1 cellular context compared by ENCODE assay signal in the genomic region with DNA sequence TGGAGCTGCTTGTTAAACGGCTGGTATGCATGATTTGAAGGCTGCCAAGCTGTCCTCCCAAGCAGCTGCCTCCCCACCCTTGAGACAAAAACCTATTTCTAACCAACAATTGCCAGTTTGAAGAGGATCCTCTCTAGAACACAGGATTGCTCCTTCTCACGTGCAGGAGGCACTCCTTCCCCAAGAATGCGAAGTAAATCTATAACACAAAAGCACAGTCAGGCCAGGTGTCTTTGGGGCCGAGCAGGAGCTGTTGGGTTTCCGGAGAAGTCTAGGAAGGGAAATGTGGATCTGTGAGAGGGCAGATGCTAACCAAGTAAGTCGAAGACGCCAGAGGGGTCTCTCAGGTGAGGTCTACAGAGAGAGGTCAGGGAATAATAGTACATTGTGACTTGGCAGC.
TF ChIP-seq lines count a peak whose summit lies in the region.

No MANE protein-coding gene starts in this region.

TF ChIP-seq in H1, 55 proteins besides CTCF, POLR2A, EP300 and RAD21:
- TF ChIP-seq, protein P1, sequence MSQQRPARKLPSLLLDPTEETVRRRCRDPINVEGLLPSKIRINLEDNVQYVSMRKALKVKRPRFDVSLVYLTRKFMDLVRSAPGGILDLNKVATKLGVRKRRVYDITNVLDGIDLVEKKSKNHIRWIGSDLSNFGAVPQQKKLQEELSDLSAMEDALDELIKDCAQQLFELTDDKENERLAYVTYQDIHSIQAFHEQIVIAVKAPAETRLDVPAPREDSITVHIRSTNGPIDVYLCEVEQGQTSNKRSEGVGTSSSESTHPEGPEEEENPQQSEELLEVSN (IDR thresholded peaks at IDR 0.05) = peak; percentile 62
- peak; percentile 75; the same call in 1 of the 2 replicates for TF ChIP-seq TCF12 (IDR thresholded peaks at IDR 0.05; ENCODE audit: low read depth, low read length)
- TF ChIP-seq TEAD4 (IDR thresholded peaks at IDR 0.05; ENCODE audit: low read depth, low read length) = peak; percentile 80
- TF ChIP-seq MAFK (IDR thresholded peaks at IDR 0.05; ENCODE audit: low read depth, low read length) = no peak
- TF ChIP-seq POLR2AphosphoS5 (IDR thresholded peaks at IDR 0.05; ENCODE audit: low read depth, low read length) = no peak
- no peak for TF ChIP-seq FOSL1 (IDR thresholded peaks at IDR 0.05; ENCODE audit: insufficient read depth, low read depth, low read length)
- no peak for TF ChIP-seq CTBP2 (IDR thresholded peaks at IDR 0.05; ENCODE audit: borderline replicate concordance, insufficient read depth, insufficient read length, low read length)
- TF ChIP-seq POU5F1 (IDR thresholded peaks at IDR 0.05; ENCODE audit: low read depth, low read length) = no peak
- TF ChIP-seq, protein P2, sequence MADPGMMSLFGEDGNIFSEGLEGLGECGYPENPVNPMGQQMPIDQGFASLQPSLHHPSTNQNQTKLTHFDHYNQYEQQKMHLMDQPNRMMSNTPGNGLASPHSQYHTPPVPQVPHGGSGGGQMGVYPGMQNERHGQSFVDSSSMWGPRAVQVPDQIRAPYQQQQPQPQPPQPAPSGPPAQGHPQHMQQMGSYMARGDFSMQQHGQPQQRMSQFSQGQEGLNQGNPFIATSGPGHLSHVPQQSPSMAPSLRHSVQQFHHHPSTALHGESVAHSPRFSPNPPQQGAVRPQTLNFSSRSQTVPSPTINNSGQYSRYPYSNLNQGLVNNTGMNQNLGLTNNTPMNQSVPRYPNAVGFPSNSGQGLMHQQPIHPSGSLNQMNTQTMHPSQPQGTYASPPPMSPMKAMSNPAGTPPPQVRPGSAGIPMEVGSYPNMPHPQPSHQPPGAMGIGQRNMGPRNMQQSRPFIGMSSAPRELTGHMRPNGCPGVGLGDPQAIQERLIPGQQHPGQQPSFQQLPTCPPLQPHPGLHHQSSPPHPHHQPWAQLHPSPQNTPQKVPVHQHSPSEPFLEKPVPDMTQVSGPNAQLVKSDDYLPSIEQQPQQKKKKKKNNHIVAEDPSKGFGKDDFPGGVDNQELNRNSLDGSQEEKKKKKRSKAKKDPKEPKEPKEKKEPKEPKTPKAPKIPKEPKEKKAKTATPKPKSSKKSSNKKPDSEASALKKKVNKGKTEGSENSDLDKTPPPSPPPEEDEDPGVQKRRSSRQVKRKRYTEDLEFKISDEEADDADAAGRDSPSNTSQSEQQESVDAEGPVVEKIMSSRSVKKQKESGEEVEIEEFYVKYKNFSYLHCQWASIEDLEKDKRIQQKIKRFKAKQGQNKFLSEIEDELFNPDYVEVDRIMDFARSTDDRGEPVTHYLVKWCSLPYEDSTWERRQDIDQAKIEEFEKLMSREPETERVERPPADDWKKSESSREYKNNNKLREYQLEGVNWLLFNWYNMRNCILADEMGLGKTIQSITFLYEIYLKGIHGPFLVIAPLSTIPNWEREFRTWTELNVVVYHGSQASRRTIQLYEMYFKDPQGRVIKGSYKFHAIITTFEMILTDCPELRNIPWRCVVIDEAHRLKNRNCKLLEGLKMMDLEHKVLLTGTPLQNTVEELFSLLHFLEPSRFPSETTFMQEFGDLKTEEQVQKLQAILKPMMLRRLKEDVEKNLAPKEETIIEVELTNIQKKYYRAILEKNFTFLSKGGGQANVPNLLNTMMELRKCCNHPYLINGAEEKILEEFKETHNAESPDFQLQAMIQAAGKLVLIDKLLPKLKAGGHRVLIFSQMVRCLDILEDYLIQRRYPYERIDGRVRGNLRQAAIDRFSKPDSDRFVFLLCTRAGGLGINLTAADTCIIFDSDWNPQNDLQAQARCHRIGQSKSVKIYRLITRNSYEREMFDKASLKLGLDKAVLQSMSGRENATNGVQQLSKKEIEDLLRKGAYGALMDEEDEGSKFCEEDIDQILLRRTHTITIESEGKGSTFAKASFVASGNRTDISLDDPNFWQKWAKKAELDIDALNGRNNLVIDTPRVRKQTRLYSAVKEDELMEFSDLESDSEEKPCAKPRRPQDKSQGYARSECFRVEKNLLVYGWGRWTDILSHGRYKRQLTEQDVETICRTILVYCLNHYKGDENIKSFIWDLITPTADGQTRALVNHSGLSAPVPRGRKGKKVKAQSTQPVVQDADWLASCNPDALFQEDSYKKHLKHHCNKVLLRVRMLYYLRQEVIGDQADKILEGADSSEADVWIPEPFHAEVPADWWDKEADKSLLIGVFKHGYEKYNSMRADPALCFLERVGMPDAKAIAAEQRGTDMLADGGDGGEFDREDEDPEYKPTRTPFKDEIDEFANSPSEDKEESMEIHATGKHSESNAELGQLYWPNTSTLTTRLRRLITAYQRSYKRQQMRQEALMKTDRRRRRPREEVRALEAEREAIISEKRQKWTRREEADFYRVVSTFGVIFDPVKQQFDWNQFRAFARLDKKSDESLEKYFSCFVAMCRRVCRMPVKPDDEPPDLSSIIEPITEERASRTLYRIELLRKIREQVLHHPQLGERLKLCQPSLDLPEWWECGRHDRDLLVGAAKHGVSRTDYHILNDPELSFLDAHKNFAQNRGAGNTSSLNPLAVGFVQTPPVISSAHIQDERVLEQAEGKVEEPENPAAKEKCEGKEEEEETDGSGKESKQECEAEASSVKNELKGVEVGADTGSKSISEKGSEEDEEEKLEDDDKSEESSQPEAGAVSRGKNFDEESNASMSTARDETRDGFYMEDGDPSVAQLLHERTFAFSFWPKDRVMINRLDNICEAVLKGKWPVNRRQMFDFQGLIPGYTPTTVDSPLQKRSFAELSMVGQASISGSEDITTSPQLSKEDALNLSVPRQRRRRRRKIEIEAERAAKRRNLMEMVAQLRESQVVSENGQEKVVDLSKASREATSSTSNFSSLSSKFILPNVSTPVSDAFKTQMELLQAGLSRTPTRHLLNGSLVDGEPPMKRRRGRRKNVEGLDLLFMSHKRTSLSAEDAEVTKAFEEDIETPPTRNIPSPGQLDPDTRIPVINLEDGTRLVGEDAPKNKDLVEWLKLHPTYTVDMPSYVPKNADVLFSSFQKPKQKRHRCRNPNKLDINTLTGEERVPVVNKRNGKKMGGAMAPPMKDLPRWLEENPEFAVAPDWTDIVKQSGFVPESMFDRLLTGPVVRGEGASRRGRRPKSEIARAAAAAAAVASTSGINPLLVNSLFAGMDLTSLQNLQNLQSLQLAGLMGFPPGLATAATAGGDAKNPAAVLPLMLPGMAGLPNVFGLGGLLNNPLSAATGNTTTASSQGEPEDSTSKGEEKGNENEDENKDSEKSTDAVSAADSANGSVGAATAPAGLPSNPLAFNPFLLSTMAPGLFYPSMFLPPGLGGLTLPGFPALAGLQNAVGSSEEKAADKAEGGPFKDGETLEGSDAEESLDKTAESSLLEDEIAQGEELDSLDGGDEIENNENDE (IDR thresholded peaks at IDR 0.05; ENCODE audit: insufficient replicate concordance, low read length) = no peak
- TF ChIP-seq GTF2F1 (IDR thresholded peaks at IDR 0.05; ENCODE audit: borderline replicate concordance, low read depth, low read length) = no peak
- TF ChIP-seq, protein P3, sequence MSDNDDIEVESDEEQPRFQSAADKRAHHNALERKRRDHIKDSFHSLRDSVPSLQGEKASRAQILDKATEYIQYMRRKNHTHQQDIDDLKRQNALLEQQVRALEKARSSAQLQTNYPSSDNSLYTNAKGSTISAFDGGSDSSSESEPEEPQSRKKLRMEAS (IDR thresholded peaks at IDR 0.05) = peak; percentile 73
- no peak for TF ChIP-seq ASH2L (IDR thresholded peaks at IDR 0.05; ENCODE audit: low read length)
- no peak for TF ChIP-seq CBX5 (IDR thresholded peaks at IDR 0.05; ENCODE audit: low read depth, low read length)
